1 cellular context compared by ENCODE assay signal in genomic region chr1:166876540-166876838, GRCh38.
TF ChIP-seq lines count a peak whose summit lies in the region.

No MANE protein-coding gene starts in this region.

TF ChIP-seq in K562, 482 proteins besides CTCF, POLR2A, EP300 and RAD21 (continued from another document and continues in another):
- TF ChIP-seq ZMIZ1 (IDR thresholded peaks at IDR 0.05; ENCODE audit: low read depth in 2 of 2, low read length in 2 of 2) (0 out of 4 replicates have a peak, but pooled peaks of 1 of the 2 experiments have one; percentile 7), ZBTB40 (IDR thresholded peaks at IDR 0.05) (0 out of 2 replicates have a peak, but pooled peaks have one; percentile 30), ZBTB40 (CRISPR knock-in tag; IDR thresholded peaks at IDR 0.05) (no peak), HNRNPLL (IDR thresholded peaks at IDR 0.05; ENCODE audit: low read depth, low read length, poor library complexity, severe bottlenecking) (no peak), KDM4B (IDR thresholded peaks at IDR 0.05; ENCODE audit: borderline replicate concordance in 2 of 2, low read depth in 1 of 2) (no peak), ATF6 (CRISPR knock-in tag; IDR thresholded peaks at IDR 0.05) (0 out of 2 replicates have a peak, but pooled peaks have one; percentile 12), MCM5 (IDR thresholded peaks at IDR 0.05; ENCODE audit: low read depth) (no peak), FOSL1 (tag; conservative IDR thresholded peaks at IDR 0.05) (0 out of 2 replicates have a peak, but pooled peaks have one; percentile 30), CHCHD3 (CRISPR knock-in tag; IDR thresholded peaks at IDR 0.05) (no peak), HCFC1 (IDR thresholded peaks at IDR 0.05; ENCODE audit: low read depth, low read length) (0 out of 2 replicates have a peak, but pooled peaks have one; percentile 4), ZNF263 (CRISPR knock-in tag; IDR thresholded peaks at IDR 0.05; ENCODE audit: borderline replicate concordance) (no peak), PTTG1 (tag; IDR thresholded peaks at IDR 0.05; ENCODE audit: low read depth) (0 out of 2 replicates have a peak, but pooled peaks have one; percentile 14), ELF1 (tag; IDR thresholded peaks at IDR 0.05) (0 out of 2 replicates have a peak, but pooled peaks have one; percentile 22), ZBTB34 (CRISPR knock-in tag; IDR thresholded peaks at IDR 0.05) (no peak), NR3C1 (CRISPR knock-in tag; IDR thresholded peaks at IDR 0.05) (no peak), LEF1 (IDR thresholded peaks at IDR 0.05) (0 out of 2 replicates have a peak, but pooled peaks have one; percentile 2), SRSF1 (IDR thresholded peaks at IDR 0.05; ENCODE audit: low read depth, low read length) (no peak), ZFP36 (IDR thresholded peaks at IDR 0.05; ENCODE audit: low read depth, low read length, partially characterized antibody) (no peak), RNF2 (IDR thresholded peaks at IDR 0.05) (no peak), FOXP4 (CRISPR knock-in tag; IDR thresholded peaks at IDR 0.05; ENCODE audit: borderline replicate concordance) (no peak), CREB5 (CRISPR knock-in tag; IDR thresholded peaks at IDR 0.05) (no peak), RAD51 (IDR thresholded peaks at IDR 0.05; ENCODE audit: borderline replicate concordance, low read depth) (no peak), ZNF589 (CRISPR knock-in tag; IDR thresholded peaks at IDR 0.05; ENCODE audit: low read depth) (0 out of 2 replicates have a peak, but pooled peaks have one; percentile 33), MCM2 (IDR thresholded peaks at IDR 0.05; ENCODE audit: low read depth) (no peak), ADNP (tag; IDR thresholded peaks at IDR 0.05) (no peak), FOXJ3 (CRISPR knock-in tag; IDR thresholded peaks at IDR 0.05) (no peak), OTX1 (CRISPR knock-in tag; IDR thresholded peaks at IDR 0.05) (no peak), LARP7 (IDR thresholded peaks at IDR 0.05) (no peak), TARDBP (IDR thresholded peaks at IDR 0.05) (peak; percentile 31; the same call in 1 of the 2 replicates), CBFA2T3 (IDR thresholded peaks at IDR 0.05) (0 out of 2 replicates have a peak, but pooled peaks have one; percentile 2), DDX20 (tag; IDR thresholded peaks at IDR 0.05; ENCODE audit: low read depth) (no peak), SFPQ (IDR thresholded peaks at IDR 0.05; ENCODE audit: low read depth, low read length) (no peak), SP1 (CRISPR knock-in tag; IDR thresholded peaks at IDR 0.05) (peak; percentile 12), DMBX1 (CRISPR knock-in tag; IDR thresholded peaks at IDR 0.05; ENCODE audit: borderline replicate concordance) (no peak), CSDE1 (IDR thresholded peaks at IDR 0.05) (0 out of 4 replicates have a peak, but pooled peaks of 1 of the 2 experiments have one; percentile 26), CAMTA2 (CRISPR knock-in tag; conservative IDR thresholded peaks at IDR 0.05) (no peak), ARNT (IDR thresholded peaks at IDR 0.05) (peak; percentile 78 to 81; a peak in 1 of 4 replicates)
